ENCODE assay signal across 27 cellular contexts in genomic region chr7:114158854-114159253, GRCh38.
"Had no signal": no experiment of that assay in that cellular context is flagged by ENCODE, and none has a peak within 500 bp of the region (broad histone marks: within the 10 kb centered on the region; RNA-seq: fewer than 3 reads in every experiment).

No MANE protein-coding gene starts in this region.

- H3K4me2 ChIP-seq: neural progenitor cell had no signal

- H3K27me3 Mint-ChIP-seq: natural killer cell treated with Interleukin-12 subunit alpha and Interleukin-12 subunit beta and Interleukin-15 and Interleukin-18, amount 100 ng/mL, for 72 hours; progenitor cell of endocrine pancreas; stimulated activated naive B cell treated with anti-CD40 and anti-IgM and Interleukin-4, amounts not matched to agents 10 μg/mL and 1 μg/mL and 100 μg/mL, for 72 hours; stimulated activated naive CD8-positive, alpha-beta T cell treated with anti-CD3 and anti-CD28 coated beads, Interleukin-15, Interleukin-2, amounts not matched to agents 100 ng/mL and 50 ng/mL, for 24 hours had no signal

- H3K27ac ChIP-seq: neural progenitor cell, ovary, parathyroid adenoma, psoas muscle, right lobe of liver, sigmoid colon, stomach, thoracic aorta, thyroid gland, tibial nerve, upper lobe of left lung, vagina had no signal

- H3K9ac ChIP-seq: neural progenitor cell, parathyroid adenoma had no signal

- H3K79me2 ChIP-seq: parathyroid adenoma had no signal

- H3K36me3 ChIP-seq: neural progenitor cell, ovary, right lobe of liver, sigmoid colon, stomach, thoracic aorta, thyroid gland, tibial nerve, upper lobe of left lung, vagina had no signal

- H3K4me1 ChIP-seq: parathyroid adenoma, right lobe of liver, stomach, thyroid gland, tibial nerve, upper lobe of left lung, vagina had no signal

- H3K27ac Mint-ChIP-seq: natural killer cell treated with Interleukin-12 subunit alpha and Interleukin-12 subunit beta and Interleukin-15 and Interleukin-18, amount 100 ng/mL, for 72 hours; neural progenitor cell; progenitor cell of endocrine pancreas; stimulated activated effector memory CD8-positive, alpha-beta T cell treated with anti-CD3 and anti-CD28 coated beads, Interleukin-12 subunit alpha, Interleukin-12 subunit beta, amount 100 ng/mL, for 72 hours; stimulated activated naive B cell treated with anti-CD40 and anti-IgM and Interleukin-4, amounts not matched to agents 10 μg/mL and 1 μg/mL and 100 μg/mL, for 72 hours; stimulated activated naive CD8-positive, alpha-beta T cell treated with anti-CD3 and anti-CD28 coated beads, Interleukin-15, Interleukin-2, amounts not matched to agents 100 ng/mL and 50 ng/mL, for 24 hours had no signal

- DNase-seq: occipital lobe; ovary; posterior cingulate gyrus; psoas muscle; right cardiac atrium; right lobe of liver; sigmoid colon; small intestine; stimulated activated CD4-positive, alpha-beta T cell treated with anti-CD3 and anti-CD28 coated beads, Interleukin-15, amount 100 ng/mL, for 24 hours; stimulated activated CD4-positive, alpha-beta T cell treated with anti-CD3 and anti-CD28 coated beads, Interleukin-2, amount 100 ng/mL, for 24 hours; stimulated activated CD4-positive, alpha-beta T cell treated with anti-CD3 and anti-CD28 coated beads, Interleukin-2, amount 100 ng/mL, for 48 hours; stimulated activated CD4-positive, alpha-beta T cell treated with anti-CD3 and anti-CD28 coated beads, Interleukin-4, amount 100 ng/mL, for 24 hours; stimulated activated naive B cell treated with anti-CD40 and anti-IgM and Interleukin-4, amounts not matched to agents 10 μg/mL and 1 μg/mL and 100 μg/mL, for 72 hours; stimulated activated naive CD4-positive, alpha-beta T cell treated with Interleukin-2 at 50 U/mL for 16 hours; stomach; thyroid gland; trophoblast cell; upper lobe of left lung had no signal

- H2AFZ ChIP-seq: neural progenitor cell, parathyroid adenoma had no signal

- H3K9me3 ChIP-seq: ovary, psoas muscle, right lobe of liver, sigmoid colon, stomach, thoracic aorta, thyroid gland, tibial nerve, upper lobe of left lung, vagina had no signal

- ATAC-seq: natural killer cell treated with Interleukin-12 subunit alpha and Interleukin-12 subunit beta and Interleukin-15 and Interleukin-18, amount 100 ng/mL, for 72 hours; psoas muscle; right cardiac atrium; stimulated activated effector memory CD8-positive, alpha-beta T cell treated with anti-CD3 and anti-CD28 coated beads, Interleukin-12 subunit alpha, Interleukin-12 subunit beta, amount 100 ng/mL, for 72 hours; stimulated activated naive B cell treated with anti-CD40 and anti-IgM and Interleukin-4, amounts not matched to agents 10 μg/mL and 1 μg/mL and 100 μg/mL, for 72 hours had no signal

- H3K4me3 ChIP-seq: neural progenitor cell, ovary, psoas muscle, right lobe of liver, sigmoid colon, stomach, thoracic aorta, thyroid gland, tibial nerve, upper lobe of left lung, vagina had no signal

- H3K9me3 Mint-ChIP-seq: neural progenitor cell; stimulated activated effector memory CD8-positive, alpha-beta T cell treated with anti-CD3 and anti-CD28 coated beads, Interleukin-12 subunit alpha, Interleukin-12 subunit beta, amount 100 ng/mL, for 72 hours; stimulated activated naive B cell treated with anti-CD40 and anti-IgM and Interleukin-4, amounts not matched to agents 10 μg/mL and 1 μg/mL and 100 μg/mL, for 72 hours had no signal

- H3K4me1 Mint-ChIP-seq: stimulated activated effector memory CD8-positive, alpha-beta T cell treated with anti-CD3 and anti-CD28 coated beads, Interleukin-12 subunit alpha, Interleukin-12 subunit beta, amount 100 ng/mL, for 72 hours; stimulated activated naive B cell treated with anti-CD40 and anti-IgM and Interleukin-4, amounts not matched to agents 10 μg/mL and 1 μg/mL and 100 μg/mL, for 72 hours had no signal

- H3K36me3 Mint-ChIP-seq: natural killer cell treated with Interleukin-12 subunit alpha and Interleukin-12 subunit beta and Interleukin-15 and Interleukin-18, amount 100 ng/mL, for 72 hours; neural progenitor cell; stimulated activated effector memory CD8-positive, alpha-beta T cell treated with anti-CD3 and anti-CD28 coated beads, Interleukin-12 subunit alpha, Interleukin-12 subunit beta, amount 100 ng/mL, for 72 hours; stimulated activated naive B cell treated with anti-CD40 and anti-IgM and Interleukin-4, amounts not matched to agents 10 μg/mL and 1 μg/mL and 100 μg/mL, for 72 hours had no signal

- H3K27me3 ChIP-seq: neural progenitor cell, ovary, right lobe of liver, sigmoid colon, stomach, thyroid gland, tibial nerve, upper lobe of left lung, vagina had no signal

- H3K4me3 Mint-ChIP-seq: natural killer cell treated with Interleukin-12 subunit alpha and Interleukin-12 subunit beta and Interleukin-15 and Interleukin-18, amount 100 ng/mL, for 72 hours; neural progenitor cell; stimulated activated effector memory CD8-positive, alpha-beta T cell treated with anti-CD3 and anti-CD28 coated beads, Interleukin-12 subunit alpha, Interleukin-12 subunit beta, amount 100 ng/mL, for 72 hours; stimulated activated naive B cell treated with anti-CD40 and anti-IgM and Interleukin-4, amounts not matched to agents 10 μg/mL and 1 μg/mL and 100 μg/mL, for 72 hours; stimulated activated naive CD8-positive, alpha-beta T cell treated with anti-CD3 and anti-CD28 coated beads, Interleukin-15, Interleukin-2, amounts not matched to agents 100 ng/mL and 50 ng/mL, for 24 hours had no signal
